Comparison of ENCODE assay signal across 1 cellular context in the genomic region with DNA sequence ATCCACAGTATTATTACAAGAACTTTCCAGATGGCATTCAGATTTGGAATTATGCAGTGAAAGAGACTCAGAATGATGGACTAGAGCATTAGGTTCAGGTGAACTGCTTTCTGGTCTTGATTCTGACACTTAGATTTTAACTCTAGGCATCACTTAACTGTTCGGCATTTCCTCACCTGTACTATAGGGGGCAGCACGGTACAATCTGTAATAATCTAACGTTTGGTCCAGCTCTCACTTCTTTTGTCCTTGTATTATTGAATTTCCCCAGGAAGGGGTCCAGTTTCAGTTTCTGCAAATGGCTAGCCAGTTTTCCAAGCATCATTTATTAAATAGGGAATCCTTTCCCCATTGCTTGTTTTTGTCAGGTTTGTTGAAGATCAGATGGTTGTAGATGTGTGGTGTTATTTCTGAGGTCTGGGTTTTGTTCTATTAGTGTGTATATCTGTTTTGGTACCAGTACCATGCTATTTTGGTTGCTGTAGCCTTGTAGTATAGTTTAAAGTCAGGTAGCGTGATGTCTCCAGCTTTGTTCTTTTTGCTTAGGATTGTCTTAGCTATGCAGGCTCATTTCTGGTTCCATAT.
TF ChIP-seq lines count a peak whose summit lies in the region.

No MANE protein-coding gene starts in this region.

TF ChIP-seq in SK-N-SH, 30 proteins besides CTCF, POLR2A, EP300 and RAD21:
- 0 out of 2 replicates have a peak, but pooled peaks have one; percentile 10 for TF ChIP-seq SMC3 (IDR thresholded peaks at IDR 0.05; ENCODE audit: low read depth, low read length)
